Comparison of ENCODE assay signal across 8 cellular contexts in the genomic region with DNA sequence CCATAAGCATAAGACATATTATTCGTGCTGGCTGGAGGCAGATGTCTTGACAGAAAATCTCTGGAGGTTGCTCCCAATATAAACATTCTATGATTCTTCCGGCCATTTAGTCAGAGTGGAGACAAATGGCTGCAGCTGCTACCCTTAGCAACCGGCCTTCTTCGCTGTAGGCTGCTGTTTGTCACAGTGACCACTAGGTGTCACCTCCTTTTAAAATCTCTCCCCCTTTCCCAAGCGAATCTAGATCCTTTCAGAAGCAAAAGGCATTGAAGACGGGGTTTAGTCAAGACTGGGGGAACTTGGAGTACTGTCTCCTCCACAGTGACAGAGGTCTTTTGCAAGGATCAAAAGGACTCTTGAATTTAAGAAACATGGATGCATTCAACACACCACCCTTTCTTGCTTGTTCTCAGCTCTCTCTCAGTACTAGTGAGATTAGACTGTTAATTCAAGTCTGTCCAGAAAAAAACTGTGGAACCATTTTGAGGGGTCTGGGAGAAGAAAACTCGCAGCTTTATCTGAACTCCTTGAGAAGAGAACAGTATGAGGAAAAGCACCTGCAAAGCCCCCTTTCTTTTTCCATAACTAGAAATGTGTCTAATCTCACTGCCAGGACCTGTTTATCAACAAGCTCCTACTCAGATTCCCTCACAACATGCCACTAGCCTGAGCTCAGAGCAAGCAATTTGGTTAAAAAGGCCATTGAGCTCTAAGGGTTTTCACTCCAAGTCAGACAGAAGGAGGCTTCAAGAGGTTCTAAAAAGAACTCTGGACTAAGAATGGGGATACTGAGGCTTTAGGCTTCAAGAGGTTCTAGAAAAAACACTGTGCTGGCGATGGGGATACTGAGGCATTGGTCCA.
DNase-seq lines count a peak whose midpoint lies in the region; ATAC-seq and TF ChIP-seq lines count a peak whose summit lies in the region.

No MANE protein-coding gene starts in this region.

- 20% methylated on average over 8 of the region's 8 CpGs for WGBS in SK-N-SH (ENCODE audit: low lambda C conversion rate)
- WGBS in liver, result 16% methylated on average over 8 of the region's 8 CpGs

- TF ChIP-seq EP300 in SK-N-SH (IDR thresholded peaks at IDR 0.05; ENCODE audit: borderline replicate concordance in 1 of 2, low read depth in 1 of 2, low read length in 1 of 2), result 0 out of 4 replicates have a peak, but pooled peaks of 1 of the 2 experiments have one; percentile 24

- peak; percentile 88 for ATAC-seq in HG02759 (IDR thresholded peaks at IDR 0.05; ENCODE audit: unreplicated experiment)
- peak; percentile 23 for ATAC-seq in stimulated activated naive CD8-positive, alpha-beta T cell treated with anti-CD3 and anti-CD28 coated beads, Interleukin-15, Interleukin-2, amounts not matched to agents 100 U/mL and 50 U/mL, for 24 hours

- H3K4me2 ChIP-seq in SK-N-SH, result no peak overlapping the region; the same call in 1 of the 2 replicates

- TF ChIP-seq CTCF in 22Rv1 (IDR thresholded peaks at IDR 0.05) (peak; percentile 96), GM12872 (IDR thresholded peaks at IDR 0.05; ENCODE audit: insufficient read depth, low read depth, low read length) (peak; percentile 87), SK-N-SH (IDR thresholded peaks at IDR 0.05) (peak; percentile 86), colonic mucosa (IDR thresholded peaks at IDR 0.05) (peak; percentile 80), liver (IDR thresholded peaks at IDR 0.05; ENCODE audit: low read depth, low read length, missing input control) (peak; percentile 90)

- H3K9ac ChIP-seq in SK-N-SH (no peak overlapping the region), colonic mucosa (ENCODE audit: low read depth in 2 of 2, low read length in 2 of 2) (no peak overlapping the region), liver (ENCODE audit: low read depth in 1 of 2, low read length in 2 of 2) (no peak overlapping the region)

- H3K79me2 ChIP-seq in SK-N-SH (ENCODE audit: insufficient read depth), result no peaks in the 10 kb centered on the region

- POLR2A ChIA-PET in SK-N-SH (lab: Yijun Ruan, JAX), result no interaction called here

- TF ChIP-seq RAD21 in SK-N-SH (IDR thresholded peaks at IDR 0.05; ENCODE audit: low read length) (peak; percentile 91), liver (IDR thresholded peaks at IDR 0.05) (peak; percentile 83 to 90)

- H2AFZ ChIP-seq in SK-N-SH (ENCODE audit: low read depth), result 0 out of 2 replicates have a peak overlapping the region, but pooled peaks have one; percentile 23

- H4K20me1 ChIP-seq in SK-N-SH (ENCODE audit: insufficient read depth), result no peaks in the 10 kb centered on the region

- no peaks in the 10 kb centered on the region for H3K36me3 ChIP-seq in SK-N-SH (replicated peaks in 1 of 2; ENCODE audit: control insufficient read depth in 1 of 2, insufficient read depth in 2 of 2, low read length in 1 of 2)
- no peaks in the 10 kb centered on the region for H3K36me3 ChIP-seq in colonic mucosa
- H3K36me3 ChIP-seq in liver (ENCODE audit: control insufficient read depth in 4 of 4, insufficient read depth in 3 of 4, low read depth in 1 of 4, low read length in 3 of 4), result no peaks in the 10 kb centered on the region

- DNase-seq in NCI-H1436 (lab: John Stamatoyannopoulos, UW) (peak; percentile 93), SK-N-SH (peak; percentile 80), colonic mucosa (peak; percentile 50)
- DNase-seq in stimulated activated naive CD8-positive, alpha-beta T cell treated with anti-CD3 and anti-CD28 coated beads, Interleukin-15, Interleukin-2, amounts not matched to agents 100 U/mL and 50 U/mL, for 24 hours, result peak; percentile 10

- H3K27me3 ChIP-seq in SK-N-SH (ENCODE audit: insufficient read depth) (no peaks in the 10 kb centered on the region), colonic mucosa (no peaks in the 10 kb centered on the region), liver (ENCODE audit: control insufficient read depth in 4 of 4, insufficient read depth in 4 of 4, low read length in 3 of 4) (no peaks in the 10 kb centered on the region)

- no peaks in the 10 kb centered on the region for H3K9me2 ChIP-seq in SK-N-SH

- H3F3A ChIP-seq in SK-N-SH (replicated peaks; ENCODE audit: insufficient read depth), result no peaks in the 10 kb centered on the region

- H3K4me1 ChIP-seq in SK-N-SH (ENCODE audit: control insufficient read depth in 1 of 2, insufficient read depth in 2 of 2, low read depth in 1 of 2, low read length in 1 of 2), result peaks cover 0 to 7% of the 10 kb centered on the region in 2 experiments; a peak in 2 of 4 replicates
- no peaks in the 10 kb centered on the region for H3K4me1 ChIP-seq in colonic mucosa
- no peaks in the 10 kb centered on the region for H3K4me1 ChIP-seq in liver (ENCODE audit: control insufficient read depth in 4 of 4, insufficient read depth in 4 of 4, low read length in 3 of 4)

- H3K4me3 ChIP-seq in SK-N-SH (ENCODE audit: low read depth in 2 of 2, low read length in 1 of 2) (no peak overlapping the region; a peak in 1 of 4 replicates), colonic mucosa (no peak overlapping the region), liver (ENCODE audit: low read depth in 1 of 3, low read length in 3 of 3) (no peak overlapping the region)

- CTCF ChIA-PET in SK-N-SH (lab: Yijun Ruan, JAX), result interaction anchor here (0.6 to 2.6 kb wide), 64 partner anchors 10 to 913 kb away, joined by 3 to 36 read pairs (median 4); no protein-coding TSS in a partner anchor

- H3K27ac ChIP-seq in 22Rv1 (no peak overlapping the region), SK-N-SH (ENCODE audit: low read depth in 2 of 2, low read length in 1 of 2) (peak overlapping the region in 1 of 2 experiments; percentile 73; a peak in 2 of 4 replicates), colonic mucosa (no peak overlapping the region), liver (ENCODE audit: low read depth in 1 of 2, low read length in 2 of 2) (no peak overlapping the region)

- H3K9me3 ChIP-seq in SK-N-SH, result no peaks in the 10 kb centered on the region
- no peaks in the 10 kb centered on the region for H3K9me3 ChIP-seq in colonic mucosa
- no peaks in the 10 kb centered on the region for H3K9me3 ChIP-seq in liver (ENCODE audit: control insufficient read depth in 4 of 4, low read length in 3 of 4)

- intact Hi-C loops in colonic mucosa (cut with DNase I), result loop anchor here (5.0 kb wide), 2 partner anchors 555 to 595 kb away; no protein-coding TSS in a partner anchor

TF ChIP-seq in SK-N-SH, 30 proteins besides CTCF, POLR2A, EP300 and RAD21 (continues in another document):
- TF ChIP-seq NFIC (IDR thresholded peaks at IDR 0.05; ENCODE audit: borderline replicate concordance) (no peak), GATA2 (CRISPR knock-in tag; IDR thresholded peaks at IDR 0.05) (no peak), CHD2 (IDR thresholded peaks at IDR 0.05; ENCODE audit: low read length, partially characterized antibody) (peak; percentile 49), ELF1 (IDR thresholded peaks at IDR 0.05) (no peak), TCF12 (IDR thresholded peaks at IDR 0.05) (no peak), GABPA (IDR thresholded peaks at IDR 0.05; ENCODE audit: low read depth) (no peak), YY1 (IDR thresholded peaks at IDR 0.05; ENCODE audit: low read depth) (peak; percentile 37; the same call in 1 of the 2 replicates), TEAD4 (IDR thresholded peaks at IDR 0.05; ENCODE audit: borderline replicate concordance, insufficient read depth) (no peak), RCOR1 (IDR thresholded peaks at IDR 0.05; ENCODE audit: low read length) (0 out of 2 replicates have a peak, but pooled peaks have one; percentile 26)
- TF ChIP-seq, protein P1, sequence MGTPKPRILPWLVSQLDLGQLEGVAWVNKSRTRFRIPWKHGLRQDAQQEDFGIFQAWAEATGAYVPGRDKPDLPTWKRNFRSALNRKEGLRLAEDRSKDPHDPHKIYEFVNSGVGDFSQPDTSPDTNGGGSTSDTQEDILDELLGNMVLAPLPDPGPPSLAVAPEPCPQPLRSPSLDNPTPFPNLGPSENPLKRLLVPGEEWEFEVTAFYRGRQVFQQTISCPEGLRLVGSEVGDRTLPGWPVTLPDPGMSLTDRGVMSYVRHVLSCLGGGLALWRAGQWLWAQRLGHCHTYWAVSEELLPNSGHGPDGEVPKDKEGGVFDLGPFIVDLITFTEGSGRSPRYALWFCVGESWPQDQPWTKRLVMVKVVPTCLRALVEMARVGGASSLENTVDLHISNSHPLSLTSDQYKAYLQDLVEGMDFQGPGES (IDR thresholded peaks at IDR 0.05; ENCODE audit: low read depth, low read length), result no peak

TF ChIP-seq in liver, 16 proteins besides CTCF, POLR2A, EP300 and RAD21:
- TF ChIP-seq FOXA1 (IDR thresholded peaks at IDR 0.05) (no peak), JUND (IDR thresholded peaks at IDR 0.05) (no peak), YY1 (IDR thresholded peaks at IDR 0.05) (peak; percentile 15), FOXA2 (IDR thresholded peaks at IDR 0.05) (no peak), EGR1 (IDR thresholded peaks at IDR 0.05; ENCODE audit: low read depth in 2 of 2) (no peak), TAF1 (conservative IDR thresholded peaks at IDR 0.05) (no peak)

Comparison
In these comparisons a context has a peak if more than half of its experiments do, and no peak if none do; other contexts are left out.
1. DNase-seq: peak in every context shown above with its lines; median percentile 93 in NCI-H1436; 80 in SK-N-SH; 50 in colonic mucosa; 10 in stimulated activated naive CD8-positive, alpha-beta T cell treated with anti-CD3 and anti-CD28 coated beads, Interleukin-15, Interleukin-2, amounts not matched to agents 100 U/mL and 50 U/mL, for 24 hours.